In genomic region chr3:194469977-194470376, GRCh38 we compare ENCODE assay signal across 27 cellular contexts.
"Had no signal": no experiment of that assay in that cellular context is flagged by ENCODE, and none has a peak within 500 bp of the region (broad histone marks: within the 10 kb centered on the region; RNA-seq: fewer than 3 reads in every experiment).

No MANE protein-coding gene starts in this region.

- H3K36me3 ChIP-seq: ascending aorta, cardiac muscle cell, colonic mucosa, gastroesophageal sphincter, ovary, sigmoid colon, tibial artery, upper lobe of right lung had no signal

- ATAC-seq: activated CD4-positive, CD25-positive, alpha-beta regulatory T cell treated with anti-CD3 and anti-CD28 coated beads, Interleukin-2, amount 50 U/mL, for 24 hours; gastroesophageal sphincter; naive thymus-derived CD4-positive, alpha-beta T cell; stimulated activated effector memory CD8-positive, alpha-beta T cell treated with anti-CD3 and anti-CD28 coated beads, Interleukin-12 subunit alpha, Interleukin-12 subunit beta, amount 100 ng/mL, for 72 hours; T-cell; upper lobe of right lung had no signal

- H3K4me2 ChIP-seq: hepatocyte had no signal

- H3K4me3 ChIP-seq: ascending aorta, cardiac muscle cell, colonic mucosa, gastroesophageal sphincter, hepatocyte, ovary, sigmoid colon, tibial artery, upper lobe of right lung had no signal

- H3K4me1 ChIP-seq: colonic mucosa, upper lobe of right lung had no signal

- H3K27ac ChIP-seq: cardiac muscle cell, colonic mucosa, gastroesophageal sphincter, hepatocyte, ovary, sigmoid colon, upper lobe of right lung had no signal

- H3K9me3 ChIP-seq: ascending aorta, colonic mucosa, gastroesophageal sphincter, ovary, sigmoid colon, tibial artery, upper lobe of right lung had no signal

- H3K27me3 ChIP-seq: ascending aorta, cardiac muscle cell, colonic mucosa, gastroesophageal sphincter, hepatocyte, ovary, sigmoid colon, tibial artery, upper lobe of right lung had no signal

- H2AFZ ChIP-seq: hepatocyte had no signal

- DNase-seq: activated CD4-positive, alpha-beta memory T cell treated with anti-CD3 and anti-CD28 coated beads for 36 hours; activated CD4-positive, alpha-beta T cell treated with anti-CD3 and anti-CD28 coated beads for 48 hours; activated CD8-positive, alpha-beta memory T cell treated with anti-CD3 and anti-CD28 coated beads, Interleukin-2, amount 50 U/mL, for 4 hours; activated effector memory CD4-positive, alpha-beta T cell treated with anti-CD3 and anti-CD28 coated beads, Interleukin-2, amount 50 U/mL, for 16 hours; activated naive CD4-positive, alpha-beta T cell treated with anti-CD3 and anti-CD28 coated beads for 36 hours; activated naive CD8-positive, alpha-beta T cell treated with anti-CD3 and anti-CD28 coated beads for 36 hours; activated T-cell treated with anti-CD3 and anti-CD28 coated beads, Interleukin-2, amount 50 U/mL, for 1 hour; cerebellar nuclear complex; colonic mucosa; effector memory CD4-positive, alpha-beta T cell; islet precursor cell; mammary epithelial cell; naive thymus-derived CD4-positive, alpha-beta T cell; ovary; sigmoid colon; small intestine; stimulated activated CD4-positive, alpha-beta T cell treated with anti-CD3 and anti-CD28 coated beads, Interleukin-4, amount 100 ng/mL, for 24 hours; substantia nigra; T-cell; tibial artery; upper lobe of right lung had no signal
